Comparison of ENCODE assay signal across 27 cellular contexts in the genomic region with DNA sequence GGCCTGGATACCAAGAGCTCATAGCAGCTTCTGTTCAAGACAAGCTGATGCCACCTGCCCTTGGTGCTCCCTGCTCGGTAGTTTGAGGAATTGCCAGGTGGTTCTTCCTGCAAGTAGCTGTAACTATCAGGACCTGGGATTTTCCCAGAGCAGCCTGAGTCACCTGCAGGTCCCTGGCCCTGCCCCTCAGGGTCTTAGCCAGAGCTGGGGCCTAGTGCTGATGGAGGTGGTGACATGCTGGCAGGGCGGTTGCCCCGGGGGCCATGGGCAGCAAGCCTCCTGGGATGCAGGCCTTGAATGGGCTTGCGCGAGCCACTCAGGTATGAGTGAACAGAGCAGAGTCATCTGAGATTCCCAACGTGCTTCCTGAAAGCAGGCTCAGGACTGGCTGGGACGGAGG.
"Had no signal": no experiment of that assay in that cellular context is flagged by ENCODE, and none has a peak within 500 bp of the region (broad histone marks: within the 10 kb centered on the region; RNA-seq: fewer than 3 reads in every experiment).

No MANE protein-coding gene starts in this region.

- ATAC-seq: heart right ventricle; left cardiac atrium; left lung; mucosa of descending colon; natural killer cell treated with Interleukin-12 subunit alpha and Interleukin-12 subunit beta and Interleukin-15 and Interleukin-18, amount 100 ng/mL, for 72 hours; sciatic nerve; stimulated activated naive CD8-positive, alpha-beta T cell treated with anti-CD3 and anti-CD28 coated beads, Interleukin-15, amount 100 ng/mL, for 72 hours had no signal

- H3K27me3 ChIP-seq: colonic mucosa, left lung, right atrium auricular region, suprapubic skin, transverse colon, vagina had no signal

- H3K4me1 ChIP-seq: colonic mucosa, heart right ventricle, left lung, prostate gland, right atrium auricular region, suprapubic skin, transverse colon, vagina had no signal

- DNase-seq: colonic mucosa; effector CD8-positive, alpha-beta T cell; endodermal cell; erythroblast; glutamatergic neuron; heart right ventricle; hypothalamus; kidney; left cardiac atrium; left lung; mesenchymal stem cell; mucosa of descending colon; naive B cell; stimulated activated CD4-positive, alpha-beta T cell treated with anti-CD3 and anti-CD28 coated beads, Interleukin-12 subunit alpha, Interleukin-12 subunit beta, amount 100 ng/mL, for 4 hours; stimulated activated CD4-positive, alpha-beta T cell treated with anti-CD3 and anti-CD28 coated beads, Interleukin-1b, Interleukin-23, amount 100 ng/mL, for 48 hours; stimulated activated CD4-positive, alpha-beta T cell treated with anti-CD3 and anti-CD28 coated beads, Interleukin-4, amount 100 ng/mL, for 1 hour; stimulated activated CD8-positive, alpha-beta memory T cell treated with anti-CD3 and anti-CD28 coated beads, Interleukin-4, amount 100 ng/mL, for 48 hours; stimulated activated naive CD4-positive, alpha-beta T cell; stimulated activated naive CD8-positive, alpha-beta T cell treated with anti-CD3 and anti-CD28 coated beads, Interleukin-15, amount 100 ng/mL, for 72 hours; transverse colon had no signal

- H3K9me3 ChIP-seq: colonic mucosa, heart right ventricle, left lung, mucosa of descending colon, prostate gland, right atrium auricular region, suprapubic skin, transverse colon, vagina had no signal

- H3K4me3 ChIP-seq: colonic mucosa, heart right ventricle, left lung, mucosa of descending colon, prostate gland, right atrium auricular region, smooth muscle cell, suprapubic skin, transverse colon, vagina had no signal

- H3K36me3 ChIP-seq: colonic mucosa, heart right ventricle, left lung, prostate gland, right atrium auricular region, suprapubic skin, transverse colon, vagina had no signal

- H3K27ac ChIP-seq: colonic mucosa, heart right ventricle, left lung, prostate gland, right atrium auricular region, suprapubic skin, transverse colon, vagina had no signal
